In genomic region chr17:40415390-40415789, GRCh38 we compare ENCODE assay signal across 7 cellular contexts. TPM values are rescaled to one million over a fixed set of nuclear protein-coding genes. Genes with fewer than 3 reads are reported as not detected.
DNase-seq lines count a peak whose midpoint lies in the region; ATAC-seq and TF ChIP-seq lines count a peak whose summit lies in the region.

No MANE protein-coding gene starts in this region.

- ATAC-seq in GM18873 (IDR thresholded peaks at IDR 0.05; ENCODE audit: low FRiP score, unreplicated experiment) (no peak), HG03025 (IDR thresholded peaks at IDR 0.05; ENCODE audit: low FRiP score, unreplicated experiment) (no peak)

- H3K36me3 Mint-ChIP-seq in Calu3 (ENCODE audit: insufficient read depth, unreplicated experiment) (peaks cover 91% of the 10 kb centered on the region), HFFc6 (ENCODE audit: low read depth) (peaks cover 11% of the 10 kb centered on the region; the same call in 1 of the 2 replicates)

- H3K27ac ChIP-seq in sigmoid colon, result no peak overlapping the region

- H3K27ac Mint-ChIP-seq in Calu3 (ENCODE audit: unreplicated experiment) (peak overlapping the region; percentile 37), HFFc6 (peak overlapping the region; percentile 92)

- no peak for TF ChIP-seq POLR2A in sigmoid colon (IDR thresholded peaks at IDR 0.05)

- H3K4me1 ChIP-seq in sigmoid colon, result peaks cover 0 to 17% (median 10%) of the 10 kb centered on the region in 4 donors

- CTCF ChIA-PET in Calu3 (lab: Charles Lee), result interaction anchor here (0.5 to 18.0 kb wide), 60 partner anchors 7 to 1518 kb away, joined by 3 to 498 read pairs (median 6); partner anchors contain the start of genes GJD3, IGFBP4, IKZF3 and LRRC3C

- H3K27me3 Mint-ChIP-seq in Calu3 (ENCODE audit: unreplicated experiment), result no peaks in the 10 kb centered on the region
- peaks cover 6% of the 10 kb centered on the region for H3K27me3 Mint-ChIP-seq in HFFc6 (ENCODE audit: insufficient read depth)

- 17 to 49% methylated on average over 3 of the region's 3 CpGs for WGBS in sigmoid colon, 2 donors

- H3K9me3 ChIP-seq in sigmoid colon, result no peaks in the 10 kb centered on the region

- H3K9me3 Mint-ChIP-seq in Calu3 (ENCODE audit: low read depth, unreplicated experiment), result no peaks in the 10 kb centered on the region
- H3K9me3 Mint-ChIP-seq in HFFc6, result no peaks in the 10 kb centered on the region

- no peaks in the 10 kb centered on the region for H3K36me3 ChIP-seq in sigmoid colon

- no peak overlapping the region for H3K4me3 ChIP-seq in sigmoid colon

- intact Hi-C loops in Calu3 (cut with micrococcal nuclease; ENCODE audit: unreplicated experiment), result loop anchor here (1.0 to 10.0 kb wide), 7 partner anchors 57 to 793 kb away; partner anchors contain the start of genes ERBB2, IKZF3, LRRC3C and ORMDL3
- intact Hi-C loops in sigmoid colon (cut with DNase I), result loop anchor here (5.0 kb wide), 1 partner anchor 113 kb away; no protein-coding TSS in a partner anchor

- peaks cover 58% of the 10 kb centered on the region for H3K4me1 Mint-ChIP-seq in Calu3 (ENCODE audit: low read depth, unreplicated experiment)
- H3K4me1 Mint-ChIP-seq in HFFc6 (ENCODE audit: low read depth), result peaks cover 40% of the 10 kb centered on the region

- TF ChIP-seq CTCF in Calu3 (IDR thresholded peaks at IDR 0.05; ENCODE audit: unreplicated experiment) (no peak), HFFc6 (IDR thresholded peaks at IDR 0.05) (peak; percentile 83), sigmoid colon (IDR thresholded peaks at IDR 0.05) (peak; percentile 47 to 67 (median 57))

- DNase-seq in Calu3 (no peak), HFFc6 (peak; percentile 52), SIG-M5 (lab: John Stamatoyannopoulos, UW) (peak; percentile 10), fibroblast of gingiva (ENCODE audit: low read depth) (peak; percentile 52), sigmoid colon (no peak)

- no TSS peak for BruUV-seq in Calu3 (replicated peaks; lab: Mats Ljungman, UMichigan)

- no peaks in the 10 kb centered on the region for H3K27me3 ChIP-seq in sigmoid colon

- peak overlapping the region; percentile 96 for H3K4me3 Mint-ChIP-seq in Calu3 (ENCODE audit: low read depth, unreplicated experiment)
- peak overlapping the region; percentile 98 for H3K4me3 Mint-ChIP-seq in HFFc6

- no peak for TF ChIP-seq EP300 in sigmoid colon (IDR thresholded peaks at IDR 0.05)

RNA-seq across cellular contexts. Expression of gene TOP2A, which starts 2.3 kb away (rescaled TPM):
- 1,389 and 1,672 TPM in 2 replicates for total RNA-seq in Calu3 (2022)
- 100 to 1,000 TPM in 5 of 6 experiments, 10 to 100 TPM in 1; 73.2 to 170 (median 150) TPM for total RNA-seq in HFFc6 (2021; fragmentation: NEBNext Ultra II Directional; extraction: Animal tissue kit (Norgen Biotek cat#: 25700))
- 1 to 10 TPM in 3 of 4 donors, under 1 TPM in 1; 0.33 to 2.3 (median 1.8) TPM for total RNA-seq in sigmoid colon
- 10 to 100 TPM in 2 of 3 donors, 1 to 10 TPM in 1; 1.8 to 28.7 (median 11.3) TPM for polyA plus RNA-seq in sigmoid colon

RNA-seq across cellular contexts. Expression of gene IGFBP4, which starts 27.9 kb away (rescaled TPM):
- total RNA-seq in Calu3 (2022) (33.9 and 39.2 TPM in 2 replicates), sigmoid colon (100 to 1,000 TPM; 198 to 440 (median 325) TPM)
- 100 to 1,000 TPM; 575 to 816 (median 659) TPM for total RNA-seq in HFFc6 (2021; fragmentation: NEBNext Ultra II Directional; extraction: Animal tissue kit (Norgen Biotek cat#: 25700))
- 100 to 1,000 TPM in 2 of 3 donors, 10 to 100 TPM in 1; 30.3 to 242 (median 108) TPM for polyA plus RNA-seq in sigmoid colon

RNA-seq across cellular contexts. Expression of gene GJD3, which starts 50.9 kb away (rescaled TPM):
- total RNA-seq in Calu3 (2022) (0.44 and 0.71 TPM in 2 replicates), sigmoid colon (1 to 10 TPM in 1 of 4 donors, under 1 TPM in 1, not detected in 2; 0.49 to 2.1 TPM)
- 1 to 10 TPM in 2 of 6 experiments, under 1 TPM in 4; 0.36 to 1.4 (median 0.81) TPM for total RNA-seq in HFFc6 (2021; fragmentation: NEBNext Ultra II Directional; extraction: Animal tissue kit (Norgen Biotek cat#: 25700))
- under 1 TPM in 1 of 3 donors, not detected in 2; 0.64 TPM for polyA plus RNA-seq in sigmoid colon

Comparison
In these comparisons a context has a peak if more than half of its experiments do, and no peak if none do; other contexts are left out.
1. DNase-seq: peak in HFFc6 (single experiment), SIG-M5 (single experiment) and fibroblast of gingiva (single experiment); none in Calu3 (single experiment) and sigmoid colon (single experiment).
2. RNA of gene TOP2A, which starts 2.3 kb away (total RNA-seq): 1,389 to 1,672 TPM in Calu3 and 73.2 to 170 TPM in HFFc6; 0.33 to 2.3 TPM in sigmoid colon; every median in the first group is over 10 times any median in the second.